Comparison of ENCODE assay signal across 23 cellular contexts in genomic region chr14:82766128-82766527, GRCh38.
DNase-seq lines count a peak whose midpoint lies in the region; ATAC-seq and TF ChIP-seq lines count a peak whose summit lies in the region.
"Had no signal": no experiment of that assay in that cellular context is flagged by ENCODE, and none has a peak within 500 bp of the region (broad histone marks: within the 10 kb centered on the region; RNA-seq: fewer than 3 reads in every experiment).

No MANE protein-coding gene starts in this region.

- no peak for DNase-seq in sciatic nerve (ENCODE audit: low spot score)
- DNase-seq in omental fat pad (ENCODE audit: low spot score) = no peak
- DNase-seq: 8988T; ACHN; AML-193; BE2C; C1 segment of cervical spinal cord; Caco-2; Calu3; CD4-positive, alpha-beta memory T cell; CD4-positive, alpha-beta T cell; CD4-positive, CD25-positive, alpha-beta regulatory T cell; CD8-positive, alpha-beta memory T cell; CD8-positive, alpha-beta T cell; COR-L47; DMS 273 treated with DMSO at 0.1 percent for 48 hours; DMS153; DMS53; DMS79; DMS79 treated with DMSO at 0.1 percent for 48 hours; DND-41; EL had no signal

- intact Hi-C loops in sciatic nerve (cut with DNase I) = no loop called here

- peak; percentile 92 for ATAC-seq in sciatic nerve
- no peak for ATAC-seq in omental fat pad (ENCODE audit: low FRiP score)
- ATAC-seq: A549; CD8-positive, alpha-beta T cell had no signal

- TF ChIP-seq CTCF in omental fat pad (IDR thresholded peaks at IDR 0.05) = no peak
